Comparison of ENCODE assay signal across 9 cellular contexts in the genomic region with DNA sequence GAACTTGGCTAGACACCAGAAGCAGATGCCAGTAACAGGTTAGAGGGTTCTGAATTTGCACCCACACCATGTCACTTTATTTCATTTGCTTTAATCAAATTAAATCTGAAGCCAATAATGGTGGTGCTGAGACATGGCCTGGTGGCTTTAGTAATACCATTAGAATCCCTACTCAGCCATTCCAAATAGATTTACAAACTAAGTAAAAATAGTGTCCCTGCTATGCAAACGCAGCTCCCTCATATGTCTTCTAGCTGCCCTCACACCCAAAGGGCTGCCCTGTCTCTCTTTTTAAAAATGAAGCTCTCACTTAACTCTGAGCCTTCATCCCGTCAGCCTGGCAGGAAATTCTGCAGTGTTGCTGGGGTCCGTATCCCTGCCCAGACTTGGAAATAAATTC. TPM values are rescaled to one million over a fixed set of nuclear protein-coding genes. Genes with fewer than 3 reads are reported as not detected.
"Had no signal": no experiment of that assay in that cellular context is flagged by ENCODE, and none has a peak within 500 bp of the region (broad histone marks: within the 10 kb centered on the region; RNA-seq: fewer than 3 reads in every experiment).

No MANE protein-coding gene starts in this region.

- H3K4me3 ChIP-seq: GM23248 had no signal

- ATAC-seq: HepG2 had no signal

- H3K27ac ChIP-seq: GM23248, HL-60 had no signal

- DNase-seq: GM23248, GOT3, H7, HCEC 1CT, KBM-7 had no signal

RNA-seq across cellular contexts. Expression of a gene that starts 29.9 kb away (rescaled TPM):
- total RNA-seq: GM23248, H4, H7, HepG2, HT1080 had no signal
- polyA plus RNA-seq: GM23248, HepG2 had no signal
